ENCODE assay signal across 23 cellular contexts in the genomic region with DNA sequence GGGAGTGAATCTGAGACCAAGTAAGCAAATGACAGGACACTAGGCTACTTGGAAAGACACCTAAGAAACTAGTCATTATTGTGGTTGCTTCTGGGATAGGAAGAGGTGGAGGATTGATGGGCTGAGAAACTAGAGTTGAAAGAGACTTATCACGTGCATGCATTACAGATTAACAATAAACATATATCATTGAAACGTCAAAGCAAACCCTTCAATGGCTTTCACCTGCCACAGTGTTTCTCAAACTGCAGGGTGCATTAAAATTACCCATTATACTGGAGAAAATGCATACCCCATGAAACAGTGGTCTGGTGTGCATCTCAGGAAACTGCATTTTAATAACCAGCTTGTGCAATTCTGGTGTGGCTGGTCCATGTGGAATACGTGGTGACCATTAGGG.
"Had no signal": no experiment of that assay in that cellular context is flagged by ENCODE, and none has a peak within 500 bp of the region (broad histone marks: within the 10 kb centered on the region; RNA-seq: fewer than 3 reads in every experiment).

No MANE protein-coding gene starts in this region.

- H3K9me3 ChIP-seq: ovary, psoas muscle, right lobe of liver, thyroid gland, upper lobe of left lung, vagina had no signal

- H3K27me3 ChIP-seq: ovary, right lobe of liver, sigmoid colon, stomach, thyroid gland, tibial nerve, upper lobe of left lung, vagina had no signal

- DNase-seq: natural killer cell; occipital lobe; ovary; posterior cingulate gyrus; psoas muscle; right cardiac atrium; right lobe of liver; sigmoid colon; small intestine; stimulated activated CD4-positive, alpha-beta T cell treated with anti-CD3 and anti-CD28 coated beads, Interleukin-15, amount 100 ng/mL, for 24 hours; stimulated activated CD4-positive, alpha-beta T cell treated with anti-CD3 and anti-CD28 coated beads, Interleukin-2, amount 100 ng/mL, for 24 hours; stimulated activated CD4-positive, alpha-beta T cell treated with anti-CD3 and anti-CD28 coated beads, Interleukin-2, amount 100 ng/mL, for 48 hours; stimulated activated CD4-positive, alpha-beta T cell treated with anti-CD3 and anti-CD28 coated beads, Interleukin-4, amount 100 ng/mL, for 24 hours; stimulated activated naive B cell treated with anti-CD40 and anti-IgM and Interleukin-4, amounts not matched to agents 10 μg/mL and 1 μg/mL and 100 μg/mL, for 72 hours; stimulated activated naive CD4-positive, alpha-beta T cell treated with Interleukin-2 at 50 U/mL for 16 hours; stomach; thyroid gland; trophoblast cell; upper lobe of left lung had no signal

- H3K9ac ChIP-seq: parathyroid adenoma had no signal

- H3K27ac ChIP-seq: ovary, parathyroid adenoma, psoas muscle, right lobe of liver, sigmoid colon, stomach, thoracic aorta, thyroid gland, tibial nerve, upper lobe of left lung, vagina had no signal

- H3K36me3 ChIP-seq: ovary, right lobe of liver, sigmoid colon, stomach, thoracic aorta, thyroid gland, tibial nerve, upper lobe of left lung, vagina had no signal

- H3K79me2 ChIP-seq: parathyroid adenoma had no signal

- H2AFZ ChIP-seq: parathyroid adenoma had no signal

- H3K4me3 ChIP-seq: ovary, psoas muscle, right lobe of liver, sigmoid colon, stomach, thoracic aorta, thyroid gland, tibial nerve, upper lobe of left lung, vagina had no signal
